Comparison of ENCODE assay signal across 16 cellular contexts in the genomic region with DNA sequence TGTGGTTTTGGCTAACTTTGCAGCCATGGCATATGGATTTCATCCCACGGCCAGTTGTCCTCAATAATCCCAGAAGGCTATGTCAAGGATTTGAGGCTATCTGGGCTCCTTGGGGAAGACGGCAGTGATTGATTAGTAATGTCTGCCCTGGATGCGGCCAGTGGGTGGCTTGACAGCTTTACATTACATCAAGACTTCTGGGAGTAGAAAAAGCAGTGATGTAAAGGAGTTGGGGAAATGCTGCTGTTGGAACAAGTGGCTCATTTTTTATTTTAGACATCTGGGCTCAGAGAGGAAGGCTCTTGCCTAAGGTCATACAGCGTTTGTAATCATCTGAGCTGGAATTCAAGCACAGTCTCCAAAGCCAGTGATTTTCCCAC.
A peak's percentile ranks its signal among the peaks of the same experiment; 100 is the strongest.
DNase-seq lines count a peak whose midpoint lies in the region; ATAC-seq and TF ChIP-seq lines count a peak whose summit lies in the region.
"Had no signal": no experiment of that assay in that cellular context is flagged by ENCODE, and none has a peak within 500 bp of the region (broad histone marks: within the 10 kb centered on the region; RNA-seq: fewer than 3 reads in every experiment).

No MANE protein-coding gene starts in this region.

- peak overlapping the region; percentile 75 to 85 (median 82) for H3K27ac ChIP-seq in body of pancreas
- peak overlapping the region; percentile 24 to 84 (median 51) for H3K27ac ChIP-seq in right lobe of liver
- H3K27ac ChIP-seq in sigmoid colon: peak overlapping the region; percentile 51 to 80 (median 72)
- no peak overlapping the region for H3K27ac ChIP-seq in PC-3 (ENCODE audit: low read length)

- TF ChIP-seq EP300 in sigmoid colon (IDR thresholded peaks at IDR 0.05): no peak

- H3K4me2 ChIP-seq in PC-3 (ENCODE audit: low read length): no peak overlapping the region
- H3K4me2 ChIP-seq: GM23338 had no signal

- H3K79me2 ChIP-seq in PC-3 (ENCODE audit: low read length): peaks cover 26% of the 10 kb centered on the region; the same call in 1 of the 2 replicates

- H3K4me3 Mint-ChIP-seq in Caco-2 (ENCODE audit: unreplicated experiment): peak overlapping the region; percentile 15
- H3K4me3 Mint-ChIP-seq: GM23338, T-cell had no signal

- ATAC-seq in body of pancreas: no peak
- ATAC-seq in right lobe of liver: no peak
- no peak for ATAC-seq in PC-3
- ATAC-seq in HG03280 (IDR thresholded peaks at IDR 0.05; ENCODE audit: unreplicated experiment): no peak
- ATAC-seq: GM23338, T-cell had no signal

- no peaks in the 10 kb centered on the region for H3K9me3 Mint-ChIP-seq in Caco-2 (ENCODE audit: unreplicated experiment)
- H3K9me3 Mint-ChIP-seq: GM23338, T-cell had no signal

- no peaks in the 10 kb centered on the region for H3K9me3 ChIP-seq in Caco-2
- no peaks in the 10 kb centered on the region for H3K9me3 ChIP-seq in body of pancreas
- H3K9me3 ChIP-seq in right lobe of liver: no peaks in the 10 kb centered on the region
- no peaks in the 10 kb centered on the region for H3K9me3 ChIP-seq in sigmoid colon
- H3K9me3 ChIP-seq in PC-3 (ENCODE audit: low read length): no peaks in the 10 kb centered on the region

- WGBS in body of pancreas, 2 donors: 26 to 34% methylated on average over 4 of the region's 4 CpGs
- WGBS in right lobe of liver (ENCODE audit: insufficient coverage, low coverage, low lambda C conversion rate, missing lambda C conversion rate): 27% methylated on average over 1 of the region's 4 CpGs
- WGBS in sigmoid colon, 2 donors: 88 to 90% methylated on average over 4 of the region's 4 CpGs

- TF ChIP-seq CTCF in Caco-2 (IDR thresholded peaks at IDR 0.05; ENCODE audit: insufficient read depth in 1 of 2, low read depth in 1 of 2, low read length in 1 of 2, severe bottlenecking in 1 of 2, unreplicated experiment in 1 of 2): no peak
- no peak for TF ChIP-seq CTCF in body of pancreas (IDR thresholded peaks at IDR 0.05)
- TF ChIP-seq CTCF in right lobe of liver (IDR thresholded peaks at IDR 0.05): no peak
- TF ChIP-seq CTCF in sigmoid colon (IDR thresholded peaks at IDR 0.05): no peak
- TF ChIP-seq CTCF in foreskin fibroblast (IDR thresholded peaks at IDR 0.05; ENCODE audit: low read depth, low read length): no peak
- no peak for TF ChIP-seq CTCF in PC-3 (conservative IDR thresholded peaks at IDR 0.05; ENCODE audit: low read depth, low read length)

- H4K20me1 ChIP-seq in PC-3 (ENCODE audit: low read length): peaks cover 4% of the 10 kb centered on the region; the same call in 1 of the 2 replicates

- peaks cover 5% of the 10 kb centered on the region for H3F3A ChIP-seq in PC-3 (ENCODE audit: low read length, unreplicated experiment)

- peaks cover 97% of the 10 kb centered on the region for H3K36me3 Mint-ChIP-seq in Caco-2 (ENCODE audit: insufficient read depth, unreplicated experiment)

- H3K9ac ChIP-seq in PC-3 (ENCODE audit: low read length): no peak overlapping the region

- H3K36me3 ChIP-seq in Caco-2 (ENCODE audit: control insufficient read depth, insufficient read depth, low read length) (peaks cover 12% of the 10 kb centered on the region), body of pancreas (replicated peaks in 1 of 2; ENCODE audit: insufficient read depth in 1 of 2, low read depth in 2 of 2) (peaks cover 8 to 17% of the 10 kb centered on the region in 2 donors), right lobe of liver (peaks cover 0 to 45% (median 21%) of the 10 kb centered on the region in 4 donors), sigmoid colon (peaks cover 10 to 81% (median 34%) of the 10 kb centered on the region in 4 donors), PC-3 (ENCODE audit: low read depth, low read length) (peaks cover 90% of the 10 kb centered on the region)

- peak in 1 of 2 experiments; percentile 13 for DNase-seq in Caco-2
- DNase-seq in body of pancreas: no peak
- no peak for DNase-seq in right lobe of liver
- DNase-seq in sigmoid colon: peak; percentile 33
- DNase-seq in ecto neural progenitor cell (ENCODE audit: low spot score): no peak
- no peak for DNase-seq in foreskin fibroblast
- DNase-seq in PC-3: no peak
- DNase-seq: activated CD8-positive, alpha-beta memory T cell treated with anti-CD3 and anti-CD28 coated beads for 24 hours; activated effector memory CD4-positive, alpha-beta T cell treated with Interleukin-2 at 50 U/mL for 16 hours; NCI-H1436; NCI-H446; occipital lobe; Right ventricle myocardium superior; T-cell had no signal

- no peaks in the 10 kb centered on the region for H3K9me2 ChIP-seq in PC-3 (replicated peaks; ENCODE audit: low read length)

- no peaks in the 10 kb centered on the region for H3K27me3 ChIP-seq in Caco-2 (replicated peaks; ENCODE audit: control insufficient read depth, insufficient read depth, low read length)
- H3K27me3 ChIP-seq in body of pancreas: no peaks in the 10 kb centered on the region
- no peaks in the 10 kb centered on the region for H3K27me3 ChIP-seq in right lobe of liver
- H3K27me3 ChIP-seq in sigmoid colon: no peaks in the 10 kb centered on the region
- H3K27me3 ChIP-seq in PC-3 (ENCODE audit: low read length): no peaks in the 10 kb centered on the region

- H2AFZ ChIP-seq in PC-3 (ENCODE audit: low read length): no peak overlapping the region
- H2AFZ ChIP-seq: GM23338 had no signal

- H3K4me3 ChIP-seq in Caco-2 (ENCODE audit: low read depth, low read length): no peak overlapping the region
- no peak overlapping the region for H3K4me3 ChIP-seq in body of pancreas
- peak overlapping the region in 2 of 3 donors; percentile 3 to 19 for H3K4me3 ChIP-seq in right lobe of liver
- H3K4me3 ChIP-seq in sigmoid colon: no peak overlapping the region
- no peak overlapping the region for H3K4me3 ChIP-seq in foreskin fibroblast (ENCODE audit: low read depth in 1 of 2, low read length in 2 of 2)
- H3K4me3 ChIP-seq in PC-3 (ENCODE audit: low read length): no peak overlapping the region
- H3K4me3 ChIP-seq: GM23338 had no signal

- BruUV-seq in Caco-2 (replicated peaks; lab: Mats Ljungman, UMichigan): no TSS peak
- BruUV-seq in PC-3 (replicated peaks; lab: Mats Ljungman, UMichigan): no TSS peak

- POLR2A ChIA-PET in Caco-2 (lab: Charles Lee): no interaction called here
- POLR2A ChIA-PET in PC-3 (lab: Charles Lee; ENCODE audit: unreplicated experiment): no interaction called here

- CTCF ChIA-PET in Caco-2 (lab: Charles Lee): interaction anchor here (1.0 kb wide), 1 partner anchor 63 kb away, joined by 3 read pairs; no protein-coding TSS in a partner anchor
- CTCF ChIA-PET in PC-3 (lab: Charles Lee): no interaction called here

- H3K4me1 Mint-ChIP-seq in Caco-2 (ENCODE audit: low read depth, unreplicated experiment): peaks cover 21% of the 10 kb centered on the region
- H3K4me1 Mint-ChIP-seq: GM23338 had no signal

- no peak for TF ChIP-seq POLR2A in body of pancreas (IDR thresholded peaks at IDR 0.05)
- TF ChIP-seq POLR2A in right lobe of liver (IDR thresholded peaks at IDR 0.05): no peak
- TF ChIP-seq POLR2A in sigmoid colon (IDR thresholded peaks at IDR 0.05): no peak

- H3K27me3 Mint-ChIP-seq in Caco-2 (ENCODE audit: insufficient read depth, unreplicated experiment): no peaks in the 10 kb centered on the region
- H3K27me3 Mint-ChIP-seq: T-cell had no signal

- H3K4me1 ChIP-seq in Caco-2 (peaks cover 21% of the 10 kb centered on the region; the same call in 1 of the 2 replicates), body of pancreas (peaks cover 46% of the 10 kb centered on the region), right lobe of liver (peaks cover 0 to 49% (median 23%) of the 10 kb centered on the region in 4 donors), sigmoid colon (peaks cover 0 to 47% (median 38%) of the 10 kb centered on the region in 4 donors), PC-3 (ENCODE audit: insufficient read depth, low read length) (no peaks in the 10 kb centered on the region)

- intact Hi-C loops in Caco-2 (cut with micrococcal nuclease; ENCODE audit: unreplicated experiment) (loop anchor here (1.0 to 5.0 kb wide), 2 partner anchors 41 to 80 kb away; no protein-coding TSS in a partner anchor), body of pancreas (cut with DNase I) (no loop called here), right lobe of liver (cut with DNase I) (loop anchor here in 1 of 2 donors (10.0 kb wide), 1 partner anchor 48 kb away; no protein-coding TSS in a partner anchor), sigmoid colon (cut with DNase I) (no loop called here), PC-3 (cut with micrococcal nuclease) (no loop called here)

- peak overlapping the region; percentile 74 for H3K27ac Mint-ChIP-seq in Caco-2 (ENCODE audit: unreplicated experiment)
- H3K27ac Mint-ChIP-seq: GM23338 had no signal

Comparison
In these comparisons a context has a peak if more than half of its experiments do, and no peak if none do; other contexts are left out.
1. H3K4me3 ChIP-seq: peak in right lobe of liver (2 of 3); none in Caco-2 (single experiment), body of pancreas (0 of 2), sigmoid colon (0 of 4), foreskin fibroblast (0 of 2) and PC-3 (single experiment).